In genomic region chr20:44983095-44983674, GRCh38 we compare ENCODE assay signal across 18 cellular contexts. TPM values are rescaled to one million over a fixed set of nuclear protein-coding genes. Genes with fewer than 3 reads are reported as not detected.
DNase-seq lines count a peak whose midpoint lies in the region; ATAC-seq and TF ChIP-seq lines count a peak whose summit lies in the region.
"Had no signal": no experiment of that assay in that cellular context is flagged by ENCODE, and none has a peak within 500 bp of the region (broad histone marks: within the 10 kb centered on the region; RNA-seq: fewer than 3 reads in every experiment).

No MANE protein-coding gene starts in this region.

- peak overlapping the region; percentile 72 for H3K27ac Mint-ChIP-seq in activated T-cell treated with anti-CD3 and anti-CD28 coated beads, Interleukin-2, amount 50 U/mL, for 72 hours
- H3K27ac Mint-ChIP-seq in T-cell, result peak overlapping the region; percentile 81 to 93
- peak overlapping the region; percentile 97 for H3K27ac Mint-ChIP-seq in central memory CD8-positive, alpha-beta T cell (ENCODE audit: low read depth)
- H3K27ac Mint-ChIP-seq in progenitor cell of endocrine pancreas, result peak overlapping the region; percentile 0
- H3K27ac Mint-ChIP-seq in MCF 10A (ENCODE audit: low read depth, unreplicated experiment), result no peak overlapping the region
- H3K27ac Mint-ChIP-seq: endodermal cell had no signal

- TF ChIP-seq CTCF in progenitor cell of endocrine pancreas (IDR thresholded peaks at IDR 0.05; ENCODE audit: unreplicated experiment), result no peak
- TF ChIP-seq CTCF in MCF 10A (IDR thresholded peaks at IDR 0.05; ENCODE audit: unreplicated experiment), result no peak

- intact Hi-C loops in MCF 10A (cut with micrococcal nuclease), result no loop called here

- peaks cover 70% of the 10 kb centered on the region for H3K4me1 Mint-ChIP-seq in activated T-cell treated with anti-CD3 and anti-CD28 coated beads, Interleukin-2, amount 50 U/mL, for 72 hours (ENCODE audit: low read depth)
- peaks cover 83 to 89% (median 84%) of the 10 kb centered on the region in 3 donors for H3K4me1 Mint-ChIP-seq in T-cell
- H3K4me1 Mint-ChIP-seq in central memory CD8-positive, alpha-beta T cell, result peaks cover 45% of the 10 kb centered on the region
- no peaks in the 10 kb centered on the region for H3K4me1 Mint-ChIP-seq in progenitor cell of endocrine pancreas (ENCODE audit: low read depth)
- peaks cover 13% of the 10 kb centered on the region for H3K4me1 Mint-ChIP-seq in MCF 10A (ENCODE audit: insufficient read depth, unreplicated experiment)
- H3K4me1 Mint-ChIP-seq: endodermal cell had no signal

- no peaks in the 10 kb centered on the region for H3K27me3 Mint-ChIP-seq in activated T-cell treated with anti-CD3 and anti-CD28 coated beads, Interleukin-2, amount 50 U/mL, for 72 hours (ENCODE audit: low read depth)
- no peaks in the 10 kb centered on the region for H3K27me3 Mint-ChIP-seq in T-cell
- no peaks in the 10 kb centered on the region for H3K27me3 Mint-ChIP-seq in central memory CD8-positive, alpha-beta T cell
- no peaks in the 10 kb centered on the region for H3K27me3 Mint-ChIP-seq in progenitor cell of endocrine pancreas
- H3K27me3 Mint-ChIP-seq in MCF 10A (ENCODE audit: insufficient read depth, unreplicated experiment), result no peaks in the 10 kb centered on the region

- H3K9me3 Mint-ChIP-seq in activated T-cell treated with anti-CD3 and anti-CD28 coated beads, Interleukin-2, amount 50 U/mL, for 72 hours, result no peaks in the 10 kb centered on the region
- H3K9me3 Mint-ChIP-seq in T-cell (no peaks in the 10 kb centered on the region), progenitor cell of endocrine pancreas (ENCODE audit: low read depth) (no peaks in the 10 kb centered on the region), MCF 10A (ENCODE audit: unreplicated experiment) (no peaks in the 10 kb centered on the region)
- H3K9me3 Mint-ChIP-seq in central memory CD8-positive, alpha-beta T cell, result no peaks in the 10 kb centered on the region
- H3K9me3 Mint-ChIP-seq: endodermal cell had no signal

- no TSS peak for BruUV-seq in MCF 10A (replicated peaks; lab: Mats Ljungman, UMichigan)

- peaks cover 13 to 41% of the 10 kb centered on the region in 2 donors for H3K36me3 Mint-ChIP-seq in activated T-cell treated with anti-CD3 and anti-CD28 coated beads, Interleukin-2, amount 50 U/mL, for 72 hours (ENCODE audit: insufficient read depth in 2 of 2)
- H3K36me3 Mint-ChIP-seq in T-cell, result peaks cover 60% of the 10 kb centered on the region
- H3K36me3 Mint-ChIP-seq in central memory CD8-positive, alpha-beta T cell (ENCODE audit: insufficient read depth), result peaks cover 82% of the 10 kb centered on the region
- peaks cover 9% of the 10 kb centered on the region for H3K36me3 Mint-ChIP-seq in progenitor cell of endocrine pancreas (ENCODE audit: insufficient read depth)
- H3K36me3 Mint-ChIP-seq in MCF 10A (ENCODE audit: insufficient read depth, unreplicated experiment), result peaks cover 41% of the 10 kb centered on the region

- ATAC-seq in activated T-cell treated with anti-CD3 and anti-CD28 coated beads, Interleukin-2, amount 50 U/mL, for 72 hours (replicated peaks in 1 of 2), result no peak
- ATAC-seq in T-cell (replicated peaks in 1 of 4), result no peak
- ATAC-seq in central memory CD8-positive, alpha-beta T cell (replicated peaks; ENCODE audit: extremely low read depth, poor library complexity, severe bottlenecking), result no peak

- H3K4me3 Mint-ChIP-seq in activated T-cell treated with anti-CD3 and anti-CD28 coated beads, Interleukin-2, amount 50 U/mL, for 72 hours, result no peak overlapping the region
- H3K4me3 Mint-ChIP-seq in T-cell (peak overlapping the region in 2 of 3 donors; percentile 33 to 51), progenitor cell of endocrine pancreas (ENCODE audit: low read depth) (no peak overlapping the region), MCF 10A (ENCODE audit: unreplicated experiment) (no peak overlapping the region)
- peak overlapping the region; percentile 4 for H3K4me3 Mint-ChIP-seq in central memory CD8-positive, alpha-beta T cell
- H3K4me3 Mint-ChIP-seq: endodermal cell had no signal

- CTCF ChIA-PET in T-cell (lab: Charles Lee), result no interaction called here
- CTCF ChIA-PET in MCF 10A (lab: Yijun Ruan, JAX), result interaction anchor here (0.6 to 1.5 kb wide), 2 partner anchors 129 to 308 kb away, joined by 4 to 5 read pairs; no protein-coding TSS in a partner anchor

- POLR2A ChIA-PET in T-cell (lab: Charles Lee) (no interaction called here), MCF 10A (lab: Yijun Ruan, JAX) (interaction anchor here (1.0 kb wide), 1 partner anchor 23 kb away, joined by 3 read pairs; the partner anchor contains the start of gene TOMM34)

- DNase-seq in activated T-cell treated with anti-CD3 and anti-CD28 coated beads, Interleukin-2, amount 50 U/mL, for 72 hours, result no peak
- DNase-seq in activated T-cell treated with anti-CD3 and anti-CD28 coated beads for 4 hours (no peak), T-cell (no peak), progenitor cell of endocrine pancreas (ENCODE audit: low spot score, unreplicated experiment) (no peak), MCF 10A (ENCODE audit: unreplicated experiment) (no peak), HuH-7 (ENCODE audit: low spot score) (no peak), NK-92 (lab: John Stamatoyannopoulos, UW; ENCODE audit: unreplicated experiment) (no peak)
- no peak for DNase-seq in central memory CD8-positive, alpha-beta T cell (ENCODE audit: low spot score in 2 of 2)
- DNase-seq: ACHN; activated CD8-positive, alpha-beta memory T cell treated with anti-CD3 and anti-CD28 coated beads for 24 hours; activated effector memory CD4-positive, alpha-beta T cell treated with anti-CD3 and anti-CD28 coated beads, Interleukin-2, amount 50 U/mL, for 16 hours; DMS79 treated with DMSO at 0.1 percent for 48 hours; endodermal cell; head of caudate nucleus; left ventricle myocardium inferior; NCI-H2081; nucleus accumbens; RPMI8226 had no signal

RNA-seq across cellular contexts. Expression of gene STK4, which starts 16.9 kb away (rescaled TPM):
- total RNA-seq in activated T-cell treated with anti-CD3 and anti-CD28 coated beads, Interleukin-2, amount 50 U/mL, for 72 hours, result 100 to 1,000 TPM; 161 to 162 TPM
- total RNA-seq in T-cell (100 to 1,000 TPM; 244 to 315 (median 271) TPM), progenitor cell of endocrine pancreas (36.3 and 37.4 TPM in 2 replicates), MCF 10A (2022) (47.7 and 51.4 TPM in 2 replicates)

RNA-seq across cellular contexts. Expression of gene TOMM34, which starts 23.0 kb away (rescaled TPM):
- 10 to 100 TPM; 43.5 to 46.8 TPM for total RNA-seq in activated T-cell treated with anti-CD3 and anti-CD28 coated beads, Interleukin-2, amount 50 U/mL, for 72 hours
- total RNA-seq in T-cell (10 to 100 TPM in 3 of 5 donors, 1 to 10 TPM in 2; 7.8 to 12.8 (median 11.4) TPM), progenitor cell of endocrine pancreas (40.1 and 40.9 TPM in 2 replicates), MCF 10A (2022) (55.5 and 60.0 TPM in 2 replicates)

Comparison
In these comparisons a context has a peak if more than half of its experiments do, and no peak if none do; other contexts are left out.
1. H3K4me3 Mint-ChIP-seq: peak in T-cell (2 of 3) and central memory CD8-positive, alpha-beta T cell (single experiment); none in activated T-cell treated with anti-CD3 and anti-CD28 coated beads, Interleukin-2, amount 50 U/mL, for 72 hours (0 of 2), progenitor cell of endocrine pancreas (single experiment) and MCF 10A (single experiment).